Comparison of ENCODE assay signal across 29 cellular contexts in the genomic region with DNA sequence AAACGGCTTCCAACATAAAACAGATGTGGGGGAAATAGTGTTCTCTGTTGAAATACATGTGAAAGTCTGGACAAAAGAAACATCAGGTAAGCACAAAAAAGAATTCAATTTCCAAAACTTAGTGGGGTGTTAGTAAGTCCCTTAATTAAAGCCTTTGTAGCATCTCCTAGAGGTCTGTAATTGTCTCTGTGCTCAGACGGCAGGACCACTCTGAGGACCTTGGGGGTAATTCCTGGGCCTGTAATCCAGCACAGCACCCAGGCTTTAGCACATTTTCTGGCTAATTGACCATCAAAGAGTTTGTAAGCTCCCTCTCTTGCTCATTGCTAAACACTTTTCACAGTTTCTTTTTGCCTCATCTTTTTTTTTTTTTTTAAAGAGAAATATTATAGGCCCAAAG.
"Had no signal": no experiment of that assay in that cellular context is flagged by ENCODE, and none has a peak within 500 bp of the region (broad histone marks: within the 10 kb centered on the region; RNA-seq: fewer than 3 reads in every experiment).

No MANE protein-coding gene starts in this region.

- H3K4me1 Mint-ChIP-seq: endodermal cell had no signal

- H3K36me3 ChIP-seq: breast epithelium, cardiac muscle cell, colonic mucosa had no signal

- H3K27me3 Mint-ChIP-seq: activated CD4-positive, alpha-beta memory T cell treated with anti-CD3 and anti-CD28 coated beads, Interleukin-2, amount 10 ng/mL, durations not matched to agents 7 days and 5 days; activated CD4-positive, alpha-beta T cell treated with anti-CD3 and anti-CD28 coated beads, Interleukin-2, amount 10 ng/mL, durations not matched to agents 7 days and 5 days; activated naive CD4-positive, alpha-beta T cell treated with anti-CD3 and anti-CD28 coated beads, Interleukin-2, amount 10 ng/mL, durations not matched to agents 7 days and 5 days; activated naive CD8-positive, alpha-beta T cell treated with anti-CD3 and anti-CD28 coated beads, Interleukin-2, amount 10 ng/mL, durations not matched to agents 7 days and 5 days; activated T-cell treated with anti-CD3 and anti-CD28 coated beads, Interleukin-2, amount 50 U/mL, for 24 hours; brain; T-helper 17 cell had no signal

- H3K4me1 ChIP-seq: breast epithelium, colonic mucosa had no signal

- H3K27me3 ChIP-seq: ascending aorta, breast epithelium, cardiac muscle cell, colonic mucosa had no signal

- ATAC-seq: activated naive CD4-positive, alpha-beta T cell treated with anti-CD3 and anti-CD28 coated beads, Interleukin-2, amount 50 U/mL, for 72 hours; activated T-cell treated with anti-CD3 and anti-CD28 coated beads, Interleukin-2, amount 50 U/mL, for 72 hours; esophagus mucosa; T-helper 17 cell had no signal

- H3K4me3 Mint-ChIP-seq: activated CD4-positive, alpha-beta memory T cell treated with anti-CD3 and anti-CD28 coated beads, Interleukin-2, amount 10 ng/mL, durations not matched to agents 7 days and 5 days; activated CD4-positive, alpha-beta T cell treated with anti-CD3 and anti-CD28 coated beads, Interleukin-2, amount 10 ng/mL, durations not matched to agents 7 days and 5 days; activated naive CD4-positive, alpha-beta T cell treated with anti-CD3 and anti-CD28 coated beads, Interleukin-2, amount 10 ng/mL, durations not matched to agents 7 days and 5 days; activated naive CD8-positive, alpha-beta T cell treated with anti-CD3 and anti-CD28 coated beads, Interleukin-2, amount 10 ng/mL, durations not matched to agents 7 days and 5 days; activated T-cell treated with anti-CD3 and anti-CD28 coated beads, Interleukin-2, amount 50 U/mL, for 24 hours; activated T-cell treated with anti-CD3 and anti-CD28 coated beads, Interleukin-2, amount 50 U/mL, for 72 hours; brain; endodermal cell; T-helper 17 cell; T-helper 2 cell treated with Interferon-gamma antibody and Interleukin-4, amounts not matched to agents 5 μg/mL and 100 μg/mL, for 36 hours had no signal

- H3K27ac Mint-ChIP-seq: activated CD4-positive, alpha-beta memory T cell treated with anti-CD3 and anti-CD28 coated beads, Interleukin-2, amount 10 ng/mL, durations not matched to agents 7 days and 5 days; activated CD4-positive, alpha-beta T cell treated with anti-CD3 and anti-CD28 coated beads, Interleukin-2, amount 10 ng/mL, durations not matched to agents 7 days and 5 days; activated naive CD4-positive, alpha-beta T cell treated with anti-CD3 and anti-CD28 coated beads, Interleukin-2, amount 10 ng/mL, durations not matched to agents 7 days and 5 days; activated naive CD4-positive, alpha-beta T cell treated with anti-CD3 and anti-CD28 coated beads, Interleukin-2, amount 50 U/mL, for 72 hours; activated naive CD8-positive, alpha-beta T cell treated with anti-CD3 and anti-CD28 coated beads, Interleukin-2, amount 10 ng/mL, durations not matched to agents 7 days and 5 days; activated T-cell treated with anti-CD3 and anti-CD28 coated beads, Interleukin-2, amount 50 U/mL, for 24 hours; activated T-cell treated with anti-CD3 and anti-CD28 coated beads, Interleukin-2, amount 50 U/mL, for 72 hours; brain; endodermal cell; T-helper 17 cell; T-helper 2 cell treated with Interferon-gamma antibody and Interleukin-4, amounts not matched to agents 5 μg/mL and 100 μg/mL, for 36 hours had no signal

- H3K4me3 ChIP-seq: ascending aorta, breast epithelium, cardiac muscle cell, colonic mucosa had no signal

- H3K9me3 Mint-ChIP-seq: activated CD4-positive, alpha-beta memory T cell treated with anti-CD3 and anti-CD28 coated beads, Interleukin-2, amount 10 ng/mL, durations not matched to agents 7 days and 5 days; activated CD4-positive, alpha-beta T cell treated with anti-CD3 and anti-CD28 coated beads, Interleukin-2, amount 10 ng/mL, durations not matched to agents 7 days and 5 days; activated naive CD4-positive, alpha-beta T cell treated with anti-CD3 and anti-CD28 coated beads, Interleukin-2, amount 10 ng/mL, durations not matched to agents 7 days and 5 days; activated naive CD4-positive, alpha-beta T cell treated with anti-CD3 and anti-CD28 coated beads, Interleukin-2, amount 50 U/mL, for 72 hours; activated naive CD8-positive, alpha-beta T cell treated with anti-CD3 and anti-CD28 coated beads, Interleukin-2, amount 10 ng/mL, durations not matched to agents 7 days and 5 days; activated T-cell treated with anti-CD3 and anti-CD28 coated beads, Interleukin-2, amount 50 U/mL, for 24 hours; activated T-cell treated with anti-CD3 and anti-CD28 coated beads, Interleukin-2, amount 50 U/mL, for 72 hours; brain; endodermal cell; T-helper 2 cell treated with Interferon-gamma antibody and Interleukin-4, amounts not matched to agents 5 μg/mL and 100 μg/mL, for 36 hours had no signal

- H3K9me3 ChIP-seq: ascending aorta, breast epithelium, colonic mucosa had no signal

- DNase-seq: activated CD4-positive, alpha-beta memory T cell treated with anti-CD3 and anti-CD28 coated beads, Interleukin-2, amount 10 ng/mL, durations not matched to agents 7 days and 5 days; activated CD4-positive, alpha-beta T cell treated with anti-CD3 and anti-CD28 coated beads for 1 hour; activated CD4-positive, alpha-beta T cell treated with anti-CD3 and anti-CD28 coated beads for 4 hours; activated CD4-positive, alpha-beta T cell treated with anti-CD3 and anti-CD28 coated beads, Interleukin-2, amount 10 ng/mL, durations not matched to agents 7 days and 5 days; activated CD4-positive, alpha-beta T cell treated with anti-CD3 and anti-CD28 coated beads, Interleukin-2, amount 50 U/mL, for 4 hours; activated CD8-positive, alpha-beta memory T cell treated with anti-CD3 and anti-CD28 coated beads, Interleukin-2, amount 50 U/mL, for 48 hours; activated gamma-delta T cell; activated naive CD4-positive, alpha-beta T cell; activated naive CD4-positive, alpha-beta T cell treated with anti-CD3 and anti-CD28 coated beads, Interleukin-2, amount 10 ng/mL, durations not matched to agents 7 days and 5 days; activated naive CD8-positive, alpha-beta T cell treated with anti-CD3 and anti-CD28 coated beads, Interleukin-2, amount 10 ng/mL, durations not matched to agents 7 days and 5 days; activated T-cell treated with anti-CD3 and anti-CD28 coated beads for 4 hours; activated T-cell treated with anti-CD3 and anti-CD28 coated beads, Interleukin-2, amount 50 U/mL, for 24 hours; activated T-cell treated with anti-CD3 and anti-CD28 coated beads, Interleukin-2, amount 50 U/mL, for 72 hours; central memory CD4-positive, alpha-beta T cell; cerebellar nuclear complex; colonic mucosa; effector memory CD4-positive, alpha-beta T cell; endodermal cell; foreskin fibroblast; head of caudate nucleus; T-helper 17 cell; T1000 had no signal

- H3K27ac ChIP-seq: ascending aorta, breast epithelium, cardiac muscle cell had no signal
